Comparison of ENCODE assay signal across 17 cellular contexts in the genomic region with DNA sequence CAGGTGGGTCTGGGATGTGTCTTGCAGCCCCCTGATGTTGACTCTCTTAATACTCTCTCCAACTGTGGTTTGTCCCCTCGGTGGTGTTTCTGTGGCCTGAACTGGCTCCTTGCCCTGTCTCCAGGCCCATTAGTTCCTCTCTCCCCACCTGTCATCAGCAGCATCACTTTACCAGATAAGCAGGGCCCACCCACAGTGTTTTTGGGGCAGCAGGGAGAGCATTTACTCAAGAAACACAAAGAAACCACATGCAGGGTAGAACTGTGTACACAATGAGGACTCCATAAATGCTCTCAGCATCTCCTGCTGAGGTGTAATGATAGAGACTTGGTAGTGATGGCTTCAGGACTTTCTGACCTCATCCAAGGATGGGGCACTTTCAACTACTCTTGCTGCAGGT.
"Had no signal": no experiment of that assay in that cellular context is flagged by ENCODE, and none has a peak within 500 bp of the region (broad histone marks: within the 10 kb centered on the region; RNA-seq: fewer than 3 reads in every experiment).

No MANE protein-coding gene starts in this region.

- H3K4me3 Mint-ChIP-seq: activated naive CD8-positive, alpha-beta T cell treated with anti-CD3 and anti-CD28 coated beads for 36 hours; activated T-cell treated with anti-CD3 and anti-CD28 coated beads, Interleukin-2, amount 50 U/mL, for 24 hours; neural crest cell; stimulated activated naive CD8-positive, alpha-beta T cell treated with anti-CD3 and anti-CD28 coated beads, Interleukin-15, Interleukin-2, amounts not matched to agents 100 ng/mL and 50 ng/mL, for 24 hours had no signal

- H3K27ac ChIP-seq: ascending aorta, foreskin keratinocyte, pancreas, testis had no signal

- ATAC-seq: activated CD4-positive, CD25-positive, alpha-beta regulatory T cell treated with anti-CD3 and anti-CD28 coated beads, Interleukin-2, amount 50 U/mL, for 24 hours; foreskin keratinocyte; heart left ventricle; left lobe of liver; pancreas had no signal

- H3K4me1 ChIP-seq: testis had no signal

- H3K36me3 Mint-ChIP-seq: activated naive CD8-positive, alpha-beta T cell treated with anti-CD3 and anti-CD28 coated beads for 36 hours had no signal

- H3K27me3 ChIP-seq: ascending aorta, foreskin keratinocyte, heart left ventricle, pancreas, testis had no signal

- H3K9me3 ChIP-seq: ascending aorta, heart left ventricle, pancreas, testis had no signal

- H3K9me3 Mint-ChIP-seq: activated naive CD8-positive, alpha-beta T cell treated with anti-CD3 and anti-CD28 coated beads for 36 hours; activated T-cell treated with anti-CD3 and anti-CD28 coated beads, Interleukin-2, amount 50 U/mL, for 24 hours; neural crest cell; stimulated activated naive CD8-positive, alpha-beta T cell treated with anti-CD3 and anti-CD28 coated beads, Interleukin-15, Interleukin-2, amounts not matched to agents 100 ng/mL and 50 ng/mL, for 24 hours had no signal

- DNase-seq: activated CD4-positive, alpha-beta T cell treated with anti-CD3 and anti-CD28 coated beads, Interleukin-2, amount 50 U/mL, for 4 hours; activated effector memory CD4-positive, alpha-beta T cell treated with anti-CD3 and anti-CD28 coated beads, Interleukin-2, amount 50 U/mL, for 16 hours; activated naive CD8-positive, alpha-beta T cell treated with anti-CD3 and anti-CD28 coated beads for 36 hours; activated T-cell treated with anti-CD3 and anti-CD28 coated beads, Interleukin-2, amount 50 U/mL, for 24 hours; foreskin keratinocyte; heart left ventricle; islet precursor cell; pancreas; retina; stimulated activated CD4-positive, alpha-beta T cell treated with anti-CD3 and anti-CD28 coated beads, Interleukin-15, amount 100 ng/mL, for 24 hours; stimulated activated CD4-positive, alpha-beta T cell treated with anti-CD3 and anti-CD28 coated beads, Interleukin-4, amount 100 ng/mL, for 24 hours; testis had no signal

- H3K4me3 ChIP-seq: ascending aorta, heart left ventricle, pancreas, testis had no signal

- H3K36me3 ChIP-seq: ascending aorta, heart left ventricle, pancreas had no signal

- H3K27ac Mint-ChIP-seq: activated naive CD8-positive, alpha-beta T cell treated with anti-CD3 and anti-CD28 coated beads for 36 hours; activated T-cell treated with anti-CD3 and anti-CD28 coated beads, Interleukin-2, amount 50 U/mL, for 24 hours; stimulated activated naive CD8-positive, alpha-beta T cell treated with anti-CD3 and anti-CD28 coated beads, Interleukin-15, Interleukin-2, amounts not matched to agents 100 ng/mL and 50 ng/mL, for 24 hours had no signal
